Comparison of ENCODE assay signal across 8 cellular contexts in genomic region chr2:55617160-55618024, GRCh38. TPM values are rescaled to one million over a fixed set of nuclear protein-coding genes. Genes with fewer than 3 reads are reported as not detected.
DNase-seq lines count a peak whose midpoint lies in the region; ATAC-seq and TF ChIP-seq lines count a peak whose summit lies in the region.

Gene PPP4R3B (minus strand): TSS chr2:55617622. CDS start chr2:55617285, 337 bp downstream.

- TF ChIP-seq POLR2A in spleen (IDR thresholded peaks at IDR 0.05), result peak; percentile 75 to 98 (median 93)

- 0 to 1% (median 0%) methylated on average over 55 to 83 of the region's 83 CpGs for WGBS in spleen, 5 donors

- no peaks in the 10 kb centered on the region for H3K9me3 ChIP-seq in spleen

- H3K27ac ChIP-seq in caudate nucleus (ENCODE audit: low read depth, low read length) (peak within 1 kb of the TSS; percentile 95), spleen (peak within 1 kb of the TSS; percentile 93 to 99 (median 99))

- intact Hi-C loops in spleen (cut with DNase I; ENCODE audit: low total_unique reads), result loop anchor here (10.0 kb wide), 1 partner anchor 93 kb away; no protein-coding TSS in a partner anchor

- H3K36me3 ChIP-seq in spleen, result peaks cover 0 to 55% (median 23%) of the 10 kb centered on the region in 6 donors

- peak; percentile 91 for ATAC-seq in GM18907 (IDR thresholded peaks at IDR 0.05; ENCODE audit: unreplicated experiment)
- ATAC-seq in HG03159 (IDR thresholded peaks at IDR 0.05; ENCODE audit: unreplicated experiment), result peak; percentile 80

- H3K4me1 ChIP-seq in spleen, result peaks cover 47 to 81% (median 65%) of the 10 kb centered on the region in 6 donors

- DNase-seq in AG08396 (ENCODE audit: low spot score), result peak; percentile 96
- peak; percentile 100 for DNase-seq in NCI-H2227 (lab: John Stamatoyannopoulos, UW; ENCODE audit: unreplicated experiment)
- DNase-seq in caudate nucleus (lab: John Stamatoyannopoulos, UW), result peak; percentile 75 to 100 (median 99)
- peak; percentile 98 for DNase-seq in inferior parietal cortex (ENCODE audit: extremely low spot score)
- peak; percentile 100 for DNase-seq in spleen

- H3K4me3 ChIP-seq in WI38 (ENCODE audit: low read depth, low read length) (peak within 1 kb of the TSS; percentile 75), spleen (peak within 1 kb of the TSS; percentile 70 to 99 (median 90))

- TF ChIP-seq CTCF in WI38 (IDR thresholded peaks at IDR 0.05; ENCODE audit: low read depth, low read length) (no peak), spleen (IDR thresholded peaks at IDR 0.05 in 8 of 11, conservative IDR thresholded peaks at IDR 0.05 in 3 of 11) (peak; percentile 55 to 97 (median 88))

- no peaks in the 10 kb centered on the region for H3K27me3 ChIP-seq in spleen (replicated peaks in 1 of 7)

RNA-seq across cellular contexts. Expression of gene PPP4R3B, which starts in this region (rescaled TPM):
- total RNA-seq in spleen, result 10 to 100 TPM; 61.7 to 89.5 (median 77.7) TPM
- 10 to 100 TPM; 22.3 to 30.0 (median 29.1) TPM for polyA plus RNA-seq in spleen

Comparison
In these comparisons a context has a peak if more than half of its experiments do, and no peak if none do; other contexts are left out.
1. Peak in every context shown above with its lines: DNase-seq, ATAC-seq, H3K4me3 ChIP-seq and H3K27ac ChIP-seq.